In the genomic region with DNA sequence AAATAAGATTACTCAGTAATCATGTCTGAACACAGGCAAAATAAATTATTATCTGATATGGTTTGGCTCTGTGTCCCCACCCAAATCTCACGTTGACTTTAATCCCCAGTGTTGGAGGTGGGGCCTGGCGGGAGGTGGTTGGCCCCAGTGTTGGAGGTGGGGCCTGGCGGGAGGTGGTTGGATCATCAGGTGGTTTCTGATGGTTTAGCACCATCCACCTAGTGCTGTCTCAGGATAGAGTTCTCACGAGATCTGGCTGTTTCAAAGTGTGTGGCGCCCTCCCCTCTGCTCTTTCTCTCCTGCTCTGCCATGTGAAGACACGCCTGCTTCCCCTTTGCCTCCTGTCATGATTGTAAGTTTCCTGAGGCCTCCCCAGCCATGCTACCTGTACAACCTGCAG, we compare ENCODE assay signal across 15 cellular contexts. TPM values are rescaled to one million over a fixed set of nuclear protein-coding genes. Genes with fewer than 3 reads are reported as not detected.
A peak's percentile ranks its signal among the peaks of the same experiment; 100 is the strongest.
DNase-seq lines count a peak whose midpoint lies in the region; ATAC-seq and TF ChIP-seq lines count a peak whose summit lies in the region.
"Had no signal": no experiment of that assay in that cellular context is flagged by ENCODE, and none has a peak within 500 bp of the region (broad histone marks: within the 10 kb centered on the region; RNA-seq: fewer than 3 reads in every experiment).

No MANE protein-coding gene starts in this region.

- WGBS in psoas muscle, 3 donors, result 69 to 74% (median 74%) methylated on average over 6 of the region's 6 CpGs

- H3K36me3 ChIP-seq in vagina (no peaks in the 10 kb centered on the region), psoas muscle (ENCODE audit: insufficient read depth in 1 of 2, low read depth in 1 of 2) (no peaks in the 10 kb centered on the region)
- H3K36me3 ChIP-seq: BLaER1 treated with 17β-estradiol and CSF1 and Interleukin-3, amounts not matched to agents 10 nM and 100 nM; HAP-1 had no signal

- ATAC-seq in activated T-cell treated with anti-CD3 and anti-CD28 coated beads, Interleukin-2, amount 50 U/mL, for 72 hours (replicated peaks in 1 of 2), result no peak
- ATAC-seq in activated T-cell treated with anti-CD3 and anti-CD28 coated beads, Interleukin-2, amount 50 U/mL, for 4 hours, result no peak
- no peak for ATAC-seq in natural killer cell treated with Interleukin-12 subunit alpha and Interleukin-12 subunit beta and Interleukin-15 and Interleukin-18, amount 100 ng/mL, for 72 hours
- ATAC-seq in GM19023 (IDR thresholded peaks at IDR 0.05; ENCODE audit: unreplicated experiment) (no peak), psoas muscle (no peak)

- H3K9me3 ChIP-seq in vagina, result no peaks in the 10 kb centered on the region
- H3K9me3 ChIP-seq in psoas muscle, result no peaks in the 10 kb centered on the region
- H3K9me3 ChIP-seq: HAP-1 had no signal

- TF ChIP-seq POLR2A in vagina (IDR thresholded peaks at IDR 0.05), result no peak

- peak overlapping the region; percentile 43 for H3K27ac Mint-ChIP-seq in activated T-cell treated with anti-CD3 and anti-CD28 coated beads, Interleukin-2, amount 50 U/mL, for 72 hours
- H3K27ac Mint-ChIP-seq in endothelial cell (ENCODE audit: unreplicated experiment), result no peak overlapping the region
- peak overlapping the region; percentile 4 to 38 for H3K27ac Mint-ChIP-seq in natural killer cell treated with Interleukin-12 subunit alpha and Interleukin-12 subunit beta and Interleukin-15 and Interleukin-18, amount 100 ng/mL, for 72 hours
- H3K27ac Mint-ChIP-seq: CD4-positive, CD25-positive, alpha-beta regulatory T cell had no signal

- H3K9me3 Mint-ChIP-seq in activated T-cell treated with anti-CD3 and anti-CD28 coated beads, Interleukin-2, amount 50 U/mL, for 72 hours, result peaks cover 2 to 4% of the 10 kb centered on the region in 2 donors
- no peaks in the 10 kb centered on the region for H3K9me3 Mint-ChIP-seq in activated T-cell treated with anti-CD3 and anti-CD28 coated beads, Interleukin-2, amount 50 U/mL, for 4 hours
- H3K9me3 Mint-ChIP-seq in endothelial cell (ENCODE audit: unreplicated experiment), result no peaks in the 10 kb centered on the region
- H3K9me3 Mint-ChIP-seq in natural killer cell treated with Interleukin-12 subunit alpha and Interleukin-12 subunit beta and Interleukin-15 and Interleukin-18, amount 100 ng/mL, for 72 hours, result peaks cover 2% of the 10 kb centered on the region

- intact Hi-C loops in vagina (cut with DNase I) (no loop called here), psoas muscle (cut with DNase I) (no loop called here)

- H3K4me3 Mint-ChIP-seq in activated T-cell treated with anti-CD3 and anti-CD28 coated beads, Interleukin-2, amount 50 U/mL, for 72 hours, result no peak overlapping the region
- H3K4me3 Mint-ChIP-seq in activated T-cell treated with anti-CD3 and anti-CD28 coated beads, Interleukin-2, amount 50 U/mL, for 4 hours, result no peak overlapping the region
- H3K4me3 Mint-ChIP-seq in endothelial cell (ENCODE audit: unreplicated experiment), result peak overlapping the region; percentile 17
- H3K4me3 Mint-ChIP-seq in natural killer cell treated with Interleukin-12 subunit alpha and Interleukin-12 subunit beta and Interleukin-15 and Interleukin-18, amount 100 ng/mL, for 72 hours, result no peak overlapping the region
- H3K4me3 Mint-ChIP-seq: CD4-positive, CD25-positive, alpha-beta regulatory T cell had no signal

- TF ChIP-seq CTCF in endothelial cell (IDR thresholded peaks at IDR 0.05; ENCODE audit: unreplicated experiment) (no peak), vagina (IDR thresholded peaks at IDR 0.05) (no peak), psoas muscle (IDR thresholded peaks at IDR 0.05) (no peak)

- peaks cover 0 to 1% of the 10 kb centered on the region in 2 donors for H3K36me3 Mint-ChIP-seq in activated T-cell treated with anti-CD3 and anti-CD28 coated beads, Interleukin-2, amount 50 U/mL, for 72 hours (ENCODE audit: insufficient read depth in 2 of 2)
- H3K36me3 Mint-ChIP-seq in activated T-cell treated with anti-CD3 and anti-CD28 coated beads, Interleukin-2, amount 50 U/mL, for 4 hours (ENCODE audit: insufficient read depth), result no peaks in the 10 kb centered on the region
- H3K36me3 Mint-ChIP-seq in endothelial cell (ENCODE audit: low read depth, unreplicated experiment), result no peaks in the 10 kb centered on the region
- H3K36me3 Mint-ChIP-seq in natural killer cell treated with Interleukin-12 subunit alpha and Interleukin-12 subunit beta and Interleukin-15 and Interleukin-18, amount 100 ng/mL, for 72 hours, result peaks cover 6% of the 10 kb centered on the region
- H3K36me3 Mint-ChIP-seq: CD4-positive, CD25-positive, alpha-beta regulatory T cell had no signal

- peaks cover 4% of the 10 kb centered on the region for H3K27me3 Mint-ChIP-seq in activated T-cell treated with anti-CD3 and anti-CD28 coated beads, Interleukin-2, amount 50 U/mL, for 72 hours (ENCODE audit: low read depth)
- H3K27me3 Mint-ChIP-seq in activated T-cell treated with anti-CD3 and anti-CD28 coated beads, Interleukin-2, amount 50 U/mL, for 4 hours (ENCODE audit: low read depth), result no peaks in the 10 kb centered on the region
- peaks cover 2% of the 10 kb centered on the region for H3K27me3 Mint-ChIP-seq in endothelial cell (ENCODE audit: unreplicated experiment)
- no peaks in the 10 kb centered on the region for H3K27me3 Mint-ChIP-seq in natural killer cell treated with Interleukin-12 subunit alpha and Interleukin-12 subunit beta and Interleukin-15 and Interleukin-18, amount 100 ng/mL, for 72 hours

- H3K4me1 ChIP-seq in vagina, result no peaks in the 10 kb centered on the region
- H3K4me1 ChIP-seq in psoas muscle, result no peaks in the 10 kb centered on the region
- H3K4me1 ChIP-seq: BLaER1 treated with 17β-estradiol and CSF1 and Interleukin-3, amounts not matched to agents 10 nM and 100 nM; HAP-1 had no signal

- H3K27ac ChIP-seq in vagina (no peak overlapping the region), psoas muscle (no peak overlapping the region)
- H3K27ac ChIP-seq: 22Rv1; BLaER1 treated with 17β-estradiol and CSF1 and Interleukin-3, amounts not matched to agents 10 nM and 100 nM had no signal

- no peak overlapping the region for H3K4me3 ChIP-seq in vagina
- H3K4me3 ChIP-seq in psoas muscle, result no peak overlapping the region
- H3K4me3 ChIP-seq: BLaER1 treated with 17β-estradiol and CSF1 and Interleukin-3, amounts not matched to agents 10 nM and 100 nM; HAP-1 had no signal

- H3K27me3 ChIP-seq in vagina (no peaks in the 10 kb centered on the region), psoas muscle (ENCODE audit: insufficient read depth in 3 of 3, low read length in 2 of 3) (no peaks in the 10 kb centered on the region)
- H3K27me3 ChIP-seq: BLaER1 treated with 17β-estradiol and CSF1 and Interleukin-3, amounts not matched to agents 10 nM and 100 nM had no signal

- no peaks in the 10 kb centered on the region for H3K4me1 Mint-ChIP-seq in activated T-cell treated with anti-CD3 and anti-CD28 coated beads, Interleukin-2, amount 50 U/mL, for 72 hours (ENCODE audit: low read depth)
- no peaks in the 10 kb centered on the region for H3K4me1 Mint-ChIP-seq in activated T-cell treated with anti-CD3 and anti-CD28 coated beads, Interleukin-2, amount 50 U/mL, for 4 hours (ENCODE audit: low read depth)
- peaks cover 32% of the 10 kb centered on the region for H3K4me1 Mint-ChIP-seq in endothelial cell (ENCODE audit: unreplicated experiment)
- peaks cover 5 to 11% of the 10 kb centered on the region in 2 donors for H3K4me1 Mint-ChIP-seq in natural killer cell treated with Interleukin-12 subunit alpha and Interleukin-12 subunit beta and Interleukin-15 and Interleukin-18, amount 100 ng/mL, for 72 hours (ENCODE audit: low read depth in 2 of 2)
- H3K4me1 Mint-ChIP-seq: CD4-positive, CD25-positive, alpha-beta regulatory T cell had no signal

- DNase-seq in activated T-cell treated with anti-CD3 and anti-CD28 coated beads, Interleukin-2, amount 50 U/mL, for 72 hours, result no peak
- no peak for DNase-seq in activated T-cell treated with anti-CD3 and anti-CD28 coated beads, Interleukin-2, amount 50 U/mL, for 4 hours
- DNase-seq in endothelial cell (ENCODE audit: low spot score) (no peak), NCI-H446 treated with DMSO at 0.1 percent for 48 hours (lab: John Stamatoyannopoulos, UW) (no peak), vagina (ENCODE audit: extremely low spot score in 2 of 2) (no peak), psoas muscle (no peak)
- DNase-seq in natural killer cell treated with Interleukin-12 subunit alpha and Interleukin-12 subunit beta and Interleukin-15 and Interleukin-18, amount 100 ng/mL, for 72 hours (ENCODE audit: low spot score), result no peak
- DNase-seq: CD4-positive, CD25-positive, alpha-beta regulatory T cell; DMS53; GF-D8; GOT3 had no signal

RNA-seq across cellular contexts. Expression of a gene that starts 18.1 kb away (rescaled TPM):
- 10 to 100 TPM in 1 of 2 donors, 1 to 10 TPM in 1; 5.0 to 10.6 TPM for total RNA-seq in activated T-cell treated with anti-CD3 and anti-CD28 coated beads, Interleukin-2, amount 50 U/mL, for 72 hours
- total RNA-seq in activated T-cell treated with anti-CD3 and anti-CD28 coated beads, Interleukin-2, amount 50 U/mL, for 4 hours, result 1 to 10 TPM; 1.4 to 3.2 (median 1.7) TPM
- total RNA-seq in endothelial cell (ENCODE audit: unreplicated experiment), result not detected
- total RNA-seq in natural killer cell treated with Interleukin-12 subunit alpha and Interleukin-12 subunit beta and Interleukin-15 and Interleukin-18, amount 100 ng/mL, for 72 hours, result 1 to 10 TPM in 1 of 2 donors, under 1 TPM in 1; 0.57 to 1.5 TPM
- 0.25 TPM for total RNA-seq in vagina
- total RNA-seq in psoas muscle, result under 1 TPM in 1 of 4 donors, not detected in 3; 0.21 TPM
- polyA plus RNA-seq in psoas muscle, result under 1 TPM; 0.04 to 0.55 (median 0.22) TPM
- total RNA-seq: CD4-positive, CD25-positive, alpha-beta regulatory T cell had no signal
